In the genomic region with DNA sequence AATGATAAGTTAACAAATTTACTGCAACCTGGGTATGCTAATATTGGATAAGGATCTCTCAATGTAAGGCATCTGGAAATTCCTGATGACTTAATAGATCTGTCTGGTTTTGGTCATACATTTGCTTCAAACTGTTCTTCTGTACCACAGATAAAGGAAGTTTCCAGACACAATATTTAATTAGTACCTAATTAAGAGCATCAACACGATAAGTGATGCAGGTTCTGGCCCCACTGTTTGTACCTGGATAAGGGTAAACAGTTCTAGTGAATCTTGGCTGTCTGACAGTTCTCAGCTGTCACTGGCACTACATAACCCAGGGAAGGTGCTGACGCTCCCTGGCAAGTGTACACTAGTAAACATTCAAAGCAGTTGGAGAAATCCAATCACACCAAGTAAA, we compare ENCODE assay signal across 32 cellular contexts.
"Had no signal": no experiment of that assay in that cellular context is flagged by ENCODE, and none has a peak within 500 bp of the region (broad histone marks: within the 10 kb centered on the region; RNA-seq: fewer than 3 reads in every experiment).

No MANE protein-coding gene starts in this region.

- DNase-seq: activated B cell treated with CpG ODN at 0.5 μM for 24 hours; activated CD4-positive, alpha-beta memory T cell treated with anti-CD3 and anti-CD28 coated beads for 36 hours; activated CD4-positive, alpha-beta T cell treated with anti-CD3 and anti-CD28 coated beads for 4 hours; activated CD4-positive, alpha-beta T cell treated with anti-CD3 and anti-CD28 coated beads, Interleukin-2, amount 50 U/mL, for 1 hour; activated CD4-positive, CD25-positive, alpha-beta regulatory T cell treated with anti-CD3 and anti-CD28 coated beads, Interleukin-2, amount 50 U/mL, for 72 hours; activated CD8-positive, alpha-beta memory T cell treated with anti-CD3 and anti-CD28 coated beads, Interleukin-2, amount 50 U/mL, for 4 hours; activated effector memory CD4-positive, alpha-beta T cell treated with Interleukin-2 at 50 U/mL for 16 hours; activated naive CD4-positive, alpha-beta T cell treated with anti-CD3 and anti-CD28 coated beads, Interleukin-2, amount 10 ng/mL, durations not matched to agents 7 days and 5 days; activated naive CD8-positive, alpha-beta T cell treated with anti-CD3 and anti-CD28 coated beads, Interleukin-2, amount 50 U/mL, for 24 hours; activated T-cell treated with anti-CD3 and anti-CD28 coated beads, Interleukin-2, amount 50 U/mL, for 48 hours; anterior cingulate cortex; colonic mucosa; Kasumi-1; KG1; MM.1S; MV-4-11; NCI-H1092; NCI-H1417 treated with DMSO at 0.1 percent for 48 hours; NCI-H187 treated with DMSO at 0.1 percent for 48 hours; NCI-H226; NCI-H446 treated with DMSO at 0.1 percent for 48 hours; NCI-H524; NCI-H774; SHP77; SJCRH30; SW 1271; T-helper 1 cell; T-helper 2 cell; T-helper 9 cell had no signal

- H3K4me3 ChIP-seq: colonic mucosa, SJCRH30 had no signal

- H3K4me1 ChIP-seq: colonic mucosa had no signal

- H3K27me3 ChIP-seq: colonic mucosa, SJCRH30 had no signal

- H3K27ac ChIP-seq: colonic mucosa, SJCRH30, VCaP had no signal

- H3K36me3 Mint-ChIP-seq: activated CD4-positive, alpha-beta memory T cell treated with anti-CD3 and anti-CD28 coated beads for 36 hours; activated naive CD4-positive, alpha-beta T cell treated with anti-CD3 and anti-CD28 coated beads, Interleukin-2, amount 10 ng/mL, durations not matched to agents 7 days and 5 days; activated naive CD8-positive, alpha-beta T cell; brain had no signal

- H3K36me3 ChIP-seq: colonic mucosa, SJCRH30 had no signal

- H3K9me3 Mint-ChIP-seq: activated B cell treated with CpG ODN at 0.5 μM for 24 hours; activated CD4-positive, alpha-beta memory T cell treated with anti-CD3 and anti-CD28 coated beads for 36 hours; activated naive CD4-positive, alpha-beta T cell treated with anti-CD3 and anti-CD28 coated beads, Interleukin-2, amount 10 ng/mL, durations not matched to agents 7 days and 5 days; activated naive CD8-positive, alpha-beta T cell treated with anti-CD3 and anti-CD28 coated beads, Interleukin-2, amount 50 U/mL, for 24 hours had no signal

- H3K4me3 Mint-ChIP-seq: activated B cell treated with CpG ODN at 0.5 μM for 24 hours; activated CD4-positive, alpha-beta memory T cell treated with anti-CD3 and anti-CD28 coated beads for 36 hours; activated naive CD4-positive, alpha-beta T cell treated with anti-CD3 and anti-CD28 coated beads, Interleukin-2, amount 10 ng/mL, durations not matched to agents 7 days and 5 days; activated naive CD8-positive, alpha-beta T cell; activated naive CD8-positive, alpha-beta T cell treated with anti-CD3 and anti-CD28 coated beads, Interleukin-2, amount 50 U/mL, for 24 hours; brain had no signal

- H3K4me1 Mint-ChIP-seq: activated B cell treated with CpG ODN at 0.5 μM for 24 hours; activated naive CD4-positive, alpha-beta T cell treated with anti-CD3 and anti-CD28 coated beads, Interleukin-2, amount 10 ng/mL, durations not matched to agents 7 days and 5 days; activated naive CD8-positive, alpha-beta T cell treated with anti-CD3 and anti-CD28 coated beads, Interleukin-2, amount 50 U/mL, for 24 hours; brain had no signal

- H3K9me3 ChIP-seq: colonic mucosa, SJCRH30 had no signal

- H3K27me3 Mint-ChIP-seq: activated B cell treated with CpG ODN at 0.5 μM for 24 hours; activated CD4-positive, alpha-beta memory T cell treated with anti-CD3 and anti-CD28 coated beads for 36 hours; activated naive CD4-positive, alpha-beta T cell treated with anti-CD3 and anti-CD28 coated beads, Interleukin-2, amount 10 ng/mL, durations not matched to agents 7 days and 5 days; activated naive CD8-positive, alpha-beta T cell treated with anti-CD3 and anti-CD28 coated beads, Interleukin-2, amount 50 U/mL, for 24 hours had no signal

- H3K27ac Mint-ChIP-seq: activated B cell treated with CpG ODN at 0.5 μM for 24 hours; activated CD4-positive, alpha-beta memory T cell treated with anti-CD3 and anti-CD28 coated beads for 36 hours; activated naive CD4-positive, alpha-beta T cell treated with anti-CD3 and anti-CD28 coated beads, Interleukin-2, amount 10 ng/mL, durations not matched to agents 7 days and 5 days; activated naive CD8-positive, alpha-beta T cell; activated naive CD8-positive, alpha-beta T cell treated with anti-CD3 and anti-CD28 coated beads, Interleukin-2, amount 50 U/mL, for 24 hours; brain had no signal
